ENCODE assay signal across 8 cellular contexts in genomic region chr3:180989291-180990163, GRCh38. TPM values are rescaled to one million over a fixed set of nuclear protein-coding genes. Genes with fewer than 3 reads are reported as not detected.
DNase-seq lines count a peak whose midpoint lies in the region; ATAC-seq and TF ChIP-seq lines count a peak whose summit lies in the region.

DNAJC19 (minus strand) TSS chr3:180989736; CDS start chr3:180989602, 134 bp downstream.

- H3K9me3 ChIP-seq in ovary (no peaks in the 10 kb centered on the region), thyroid gland (no peaks in the 10 kb centered on the region)

- no peaks in the 10 kb centered on the region for H3K27me3 ChIP-seq in ovary
- H3K27me3 ChIP-seq in thyroid gland = no peaks in the 10 kb centered on the region

- H3K27ac ChIP-seq in ovary = peak within 1 kb of the TSS; percentile 78 to 84
- H3K27ac ChIP-seq in thyroid gland = peak within 1 kb of the TSS; percentile 73 to 86 (median 75)

- DNase-seq in GM12864 (ENCODE audit: low read depth) (peak; percentile 95), NCI-H1417 (lab: John Stamatoyannopoulos, UW) (peak; percentile 98 to 99 (median 98)), SW 1271 (lab: John Stamatoyannopoulos, UW) (peak; percentile 92 to 96), Right ventricle myocardium inferior (ENCODE audit: missing footprints) (peak; percentile 92), ovary (peak; percentile 89 to 91 (median 91)), thyroid gland (peak; percentile 95)
- peak; percentile 72 for DNase-seq in activated naive CD8-positive, alpha-beta T cell treated with anti-CD3 and anti-CD28 coated beads, Interleukin-2, amount 50 U/mL, for 16 hours (ENCODE audit: low read depth, low spot score)

- intact Hi-C loops in Right ventricle myocardium inferior (cut with DNase I) (loop anchor here (2.0 kb wide), 1 partner anchor 77 kb away; the partner anchor contains the start of gene FXR1), ovary (cut with DNase I) (loop anchor here in 1 of 4 donors (5.0 kb wide), 1 partner anchor 77 kb away; the partner anchor contains the start of gene FXR1), thyroid gland (cut with DNase I) (no loop called here)

- 0 to 1% (median 0%) methylated on average over 43 of the region's 43 CpGs for WGBS in ovary, 3 donors
- WGBS in thyroid gland, 2 donors = 0 to 1% methylated on average over 31 to 39 of the region's 43 CpGs

- no peak for TF ChIP-seq EP300 in ovary (IDR thresholded peaks at IDR 0.05)

- H3K4me1 ChIP-seq in ovary (ENCODE audit: insufficient read depth) = peaks cover 4% of the 10 kb centered on the region
- H3K4me1 ChIP-seq in thyroid gland = peaks cover 8 to 11% of the 10 kb centered on the region in 2 donors

- peak within 1 kb of the TSS; percentile 83 for H3K4me3 ChIP-seq in GM12864 (ENCODE audit: low read depth, low read length)
- H3K4me3 ChIP-seq in ovary = peak within 1 kb of the TSS; percentile 79
- H3K4me3 ChIP-seq in thyroid gland (replicated peaks in 1 of 3) = peak within 1 kb of the TSS; percentile 68 to 79 (median 73)

- ATAC-seq in HG02759 (IDR thresholded peaks at IDR 0.05; ENCODE audit: unreplicated experiment) (peak; percentile 95), Right ventricle myocardium inferior (peak; percentile 99)

- TF ChIP-seq POLR2A in ovary (IDR thresholded peaks at IDR 0.05) = peak; percentile 79
- peak in 1 of 2 donors; percentile 88 for TF ChIP-seq POLR2A in thyroid gland (IDR thresholded peaks at IDR 0.05)

- H3K36me3 ChIP-seq in ovary (no peaks in the 10 kb centered on the region), thyroid gland (no peaks in the 10 kb centered on the region)

- TF ChIP-seq CTCF in GM12864 (IDR thresholded peaks at IDR 0.05; ENCODE audit: low read depth, low read length, missing control alignments) (no peak), ovary (IDR thresholded peaks at IDR 0.05) (no peak), thyroid gland (IDR thresholded peaks at IDR 0.05) (peak in 1 of 6 experiments; percentile 4)

RNA-seq across cellular contexts. Expression of gene DNAJC19, which starts in this region (rescaled TPM):
- total RNA-seq in Right ventricle myocardium inferior = 114 TPM
- 10 to 100 TPM; 43.1 to 64.4 (median 45.5) TPM for total RNA-seq in ovary
- 10 to 100 TPM; 51.2 to 62.5 TPM for polyA plus RNA-seq in ovary
- total RNA-seq in thyroid gland = 10 to 100 TPM; 46.5 to 66.8 (median 56.1) TPM

Comparison
In these comparisons a context has a peak if more than half of its experiments do, and no peak if none do; other contexts are left out.
1. Peak in every context shown above with its lines: DNase-seq, ATAC-seq, H3K4me3 ChIP-seq and H3K27ac ChIP-seq.